Comparison of ENCODE assay signal across 21 cellular contexts in genomic region chr3:54641226-54642014, GRCh38.
"Had no signal": no experiment of that assay in that cellular context is flagged by ENCODE, and none has a peak within 500 bp of the region (broad histone marks: within the 10 kb centered on the region; RNA-seq: fewer than 3 reads in every experiment).

No MANE protein-coding gene starts in this region.

- DNase-seq: activated CD4-positive, alpha-beta T cell treated with anti-CD3 and anti-CD28 coated beads, Interleukin-2, amount 50 U/mL, for 1 hour; activated CD8-positive, alpha-beta memory T cell treated with anti-CD3 and anti-CD28 coated beads for 24 hours; activated CD8-positive, alpha-beta memory T cell treated with anti-CD3 and anti-CD28 coated beads, Interleukin-2, amount 50 U/mL, for 48 hours; activated effector memory CD4-positive, alpha-beta T cell treated with Interleukin-2 at 50 U/mL for 16 hours; activated T-cell treated with anti-CD3 and anti-CD28 coated beads, Interleukin-2, amount 50 U/mL, for 48 hours; cerebellar nuclear complex; cortex of kidney; effector CD4-positive, alpha-beta T cell; mesenchymal stem cell; naive thymus-derived CD4-positive, alpha-beta T cell; pancreas; right lobe of liver; stimulated activated CD4-positive, alpha-beta T cell treated with anti-CD3 and anti-CD28 coated beads, Interleukin-4, amount 100 ng/mL, for 1 hour; stomach; T1000; testis; upper lobe of left lung had no signal

- H3K4me1 ChIP-seq: ascending aorta, pancreas, right lobe of liver, stomach, testis, upper lobe of left lung had no signal

- H3K27ac ChIP-seq: ascending aorta, neutrophil, pancreas, right lobe of liver, stomach, testis, upper lobe of left lung had no signal

- H3K27ac Mint-ChIP-seq: activated naive CD4-positive, alpha-beta T cell treated with anti-CD3 and anti-CD28 coated beads, Interleukin-2, amount 50 U/mL, for 24 hours; naive thymus-derived CD4-positive, alpha-beta T cell had no signal

- H3K27me3 ChIP-seq: ascending aorta, pancreas, right lobe of liver, testis, upper lobe of left lung had no signal

- H3K9me3 ChIP-seq: ascending aorta, neutrophil, pancreas, right lobe of liver, testis, upper lobe of left lung had no signal

- ATAC-seq: naive thymus-derived CD4-positive, alpha-beta T cell; pancreas; right lobe of liver had no signal

- H3K4me3 Mint-ChIP-seq: activated naive CD4-positive, alpha-beta T cell treated with anti-CD3 and anti-CD28 coated beads, Interleukin-2, amount 50 U/mL, for 24 hours; naive thymus-derived CD4-positive, alpha-beta T cell had no signal

- H3K4me3 ChIP-seq: ascending aorta, pancreas, right lobe of liver, smooth muscle cell, stomach, testis, upper lobe of left lung had no signal

- H3K36me3 Mint-ChIP-seq: naive thymus-derived CD4-positive, alpha-beta T cell had no signal

- H3K36me3 ChIP-seq: ascending aorta, neutrophil, pancreas, right lobe of liver, stomach, upper lobe of left lung had no signal
